ENCODE assay signal across 17 cellular contexts in the genomic region with DNA sequence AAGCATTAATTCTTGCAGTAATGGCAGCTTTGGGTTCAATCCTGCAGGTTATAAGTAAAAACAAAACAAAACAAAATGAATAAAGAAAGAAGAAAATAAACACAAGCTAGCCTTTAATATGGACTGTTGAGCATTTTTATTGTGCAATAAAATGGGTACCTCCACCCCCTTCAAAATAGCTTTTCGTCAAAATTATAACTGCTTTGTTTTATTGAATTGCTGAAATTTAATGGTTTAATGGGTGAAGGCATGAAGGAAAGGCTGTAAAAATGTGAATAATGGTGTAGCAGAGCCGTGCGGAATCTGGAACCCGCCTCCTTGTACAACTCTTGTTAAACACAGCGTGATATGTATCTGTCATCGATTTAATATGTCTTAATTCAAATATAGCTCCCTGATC. TPM values are rescaled to one million over a fixed set of nuclear protein-coding genes. Genes with fewer than 3 reads are reported as not detected.
A peak's percentile ranks its signal among the peaks of the same experiment; 100 is the strongest.
DNase-seq lines count a peak whose midpoint lies in the region; ATAC-seq and TF ChIP-seq lines count a peak whose summit lies in the region.
"Had no signal": no experiment of that assay in that cellular context is flagged by ENCODE, and none has a peak within 500 bp of the region (broad histone marks: within the 10 kb centered on the region; RNA-seq: fewer than 3 reads in every experiment).

No MANE protein-coding gene starts in this region.

- peaks cover 21% of the 10 kb centered on the region for H3K4me1 Mint-ChIP-seq in activated naive CD8-positive, alpha-beta T cell (ENCODE audit: low read depth)
- peaks cover 17% of the 10 kb centered on the region for H3K4me1 Mint-ChIP-seq in activated naive CD8-positive, alpha-beta T cell treated with anti-CD3 and anti-CD28 coated beads, Interleukin-2, amount 50 U/mL, for 24 hours
- H3K4me1 Mint-ChIP-seq in endodermal cell = peaks cover 29% of the 10 kb centered on the region
- peaks cover 4% of the 10 kb centered on the region for H3K4me1 Mint-ChIP-seq in type B pancreatic cell (ENCODE audit: unreplicated experiment)

- H3K4me3 Mint-ChIP-seq in activated naive CD8-positive, alpha-beta T cell = no peak overlapping the region
- H3K4me3 Mint-ChIP-seq in activated naive CD8-positive, alpha-beta T cell treated with anti-CD3 and anti-CD28 coated beads, Interleukin-2, amount 50 U/mL, for 24 hours = no peak overlapping the region
- no peak overlapping the region for H3K4me3 Mint-ChIP-seq in endodermal cell
- H3K4me3 Mint-ChIP-seq in type B pancreatic cell = peak overlapping the region; percentile 15

- H3K36me3 ChIP-seq in HUES48 (ENCODE audit: control insufficient read depth, insufficient read depth, low read length) = peaks cover 6% of the 10 kb centered on the region; the same call in 1 of the 2 replicates
- H3K36me3 ChIP-seq in endodermal cell (ENCODE audit: control insufficient read depth, insufficient read depth, low read length) = peaks cover 6% of the 10 kb centered on the region
- H3K36me3 ChIP-seq: SJCRH30 had no signal

- H3K27me3 Mint-ChIP-seq in activated naive CD8-positive, alpha-beta T cell = peaks cover 61% of the 10 kb centered on the region
- peaks cover 84% of the 10 kb centered on the region for H3K27me3 Mint-ChIP-seq in activated naive CD8-positive, alpha-beta T cell treated with anti-CD3 and anti-CD28 coated beads, Interleukin-2, amount 50 U/mL, for 24 hours
- H3K27me3 Mint-ChIP-seq in endodermal cell (ENCODE audit: insufficient read depth) (peaks cover 76% of the 10 kb centered on the region), type B pancreatic cell (peaks cover 88% of the 10 kb centered on the region)

- DNase-seq in activated naive CD8-positive, alpha-beta T cell treated with anti-CD3 and anti-CD28 coated beads, Interleukin-2, amount 50 U/mL, for 24 hours = no peak
- DNase-seq in endodermal cell (peak; percentile 14), type B pancreatic cell (ENCODE audit: extremely low spot score, unreplicated experiment) (no peak), OCI-M2 (lab: John Stamatoyannopoulos, UW; ENCODE audit: unreplicated experiment) (no peak), NCI-H524 (lab: John Stamatoyannopoulos, UW) (no peak), posterior cingulate gyrus (no peak)
- DNase-seq: NCI-H1048, NCI-H1436 treated with DMSO at 0.1 percent for 48 hours, NCI-H2029 treated with DMSO at 0.1 percent for 48 hours, PC-9, SJCRH30 had no signal

- H3K4me3 ChIP-seq in HUES48 (ENCODE audit: low read depth, low read length) (peak overlapping the region; percentile 41), endodermal cell (ENCODE audit: low read length) (no peak overlapping the region)
- H3K4me3 ChIP-seq: HAP-1, PC-9, SJCRH30 had no signal

- no peak for ATAC-seq in activated naive CD8-positive, alpha-beta T cell treated with anti-CD3 and anti-CD28 coated beads, Interleukin-2, amount 50 U/mL, for 24 hours

- H3K27ac ChIP-seq in HUES48 (ENCODE audit: low read depth, low read length) (peak overlapping the region; percentile 81), endodermal cell (ENCODE audit: low read depth, low read length) (no peak overlapping the region)
- H3K27ac ChIP-seq: C4-2B, HL-60, KMS-11, PC-9, SJCRH30 had no signal

- 68% methylated on average over 3 to 6 of the region's 6 CpGs for WGBS in endodermal cell (ENCODE audit: insufficient coverage in 1 of 2, insufficient read length in 1 of 2), 2 experiments

- H3K4me1 ChIP-seq in HUES48 (ENCODE audit: control insufficient read depth, insufficient read depth, low read length) (peaks cover 66% of the 10 kb centered on the region), endodermal cell (ENCODE audit: control insufficient read depth, insufficient read depth, low read length) (peaks cover 5% of the 10 kb centered on the region)
- H3K4me1 ChIP-seq: SJCRH30 had no signal

- H3K9me3 Mint-ChIP-seq in activated naive CD8-positive, alpha-beta T cell (ENCODE audit: low read depth) = peaks cover 23% of the 10 kb centered on the region
- peaks cover 36% of the 10 kb centered on the region for H3K9me3 Mint-ChIP-seq in activated naive CD8-positive, alpha-beta T cell treated with anti-CD3 and anti-CD28 coated beads, Interleukin-2, amount 50 U/mL, for 24 hours
- H3K9me3 Mint-ChIP-seq in endodermal cell (no peaks in the 10 kb centered on the region), type B pancreatic cell (peaks cover 5% of the 10 kb centered on the region)

- peaks cover 5% of the 10 kb centered on the region for H3K36me3 Mint-ChIP-seq in activated naive CD8-positive, alpha-beta T cell
- peaks cover 12% of the 10 kb centered on the region for H3K36me3 Mint-ChIP-seq in activated naive CD8-positive, alpha-beta T cell treated with anti-CD3 and anti-CD28 coated beads, Interleukin-2, amount 50 U/mL, for 24 hours (ENCODE audit: low read depth)
- H3K36me3 Mint-ChIP-seq in endodermal cell (ENCODE audit: low read depth) (no peaks in the 10 kb centered on the region), type B pancreatic cell (peaks cover 14% of the 10 kb centered on the region)

- TF ChIP-seq CTCF in endodermal cell (conservative IDR thresholded peaks at IDR 0.05) = no peak
- TF ChIP-seq CTCF in type B pancreatic cell (conservative IDR thresholded peaks at IDR 0.05) = no peak

- peaks cover 66% of the 10 kb centered on the region for H3K27me3 ChIP-seq in HUES48 (ENCODE audit: control insufficient read depth, insufficient read depth, low read length)
- H3K27me3 ChIP-seq in endodermal cell (ENCODE audit: control insufficient read depth, insufficient read depth, low read length, poor library complexity, severe bottlenecking) = peaks cover 64% of the 10 kb centered on the region
- H3K27me3 ChIP-seq: SJCRH30 had no signal

- H3K9me3 ChIP-seq in HUES48 (ENCODE audit: control insufficient read depth, insufficient read depth, low read length) (no peaks in the 10 kb centered on the region), endodermal cell (ENCODE audit: control insufficient read depth, low read length) (no peaks in the 10 kb centered on the region)
- H3K9me3 ChIP-seq: HAP-1, SJCRH30 had no signal

- H3K27ac Mint-ChIP-seq in activated naive CD8-positive, alpha-beta T cell = peak overlapping the region; percentile 28
- H3K27ac Mint-ChIP-seq in activated naive CD8-positive, alpha-beta T cell treated with anti-CD3 and anti-CD28 coated beads, Interleukin-2, amount 50 U/mL, for 24 hours = no peak overlapping the region
- H3K27ac Mint-ChIP-seq in endodermal cell (no peak overlapping the region), type B pancreatic cell (peak overlapping the region; percentile 7)

- H3K9ac ChIP-seq in HUES48 (ENCODE audit: low read depth, low read length) (no peak overlapping the region), endodermal cell (ENCODE audit: extremely low read depth, low read length, poor library complexity, severe bottlenecking) (no peak overlapping the region)
- H3K9ac ChIP-seq: KMS-11 had no signal

- intact Hi-C loops in posterior cingulate gyrus (cut with DNase I) = no loop called here

RNA-seq across cellular contexts. Expression of gene ZIC5, which starts 2.2 kb away (rescaled TPM):
- total RNA-seq in endodermal cell = 10 to 100 TPM; 11.0 to 13.7 TPM
- 40.1 TPM for polyA plus RNA-seq in endodermal cell (2013, experiment 1 of 2)
- polyA plus RNA-seq in endodermal cell (2013, experiment 2 of 2) = 36.9 TPM
- total RNA-seq in type B pancreatic cell (ENCODE audit: low replicate concordance) = 0.05 and 15.1 TPM in 2 replicates

RNA-seq across cellular contexts. Expression of gene ZIC2, which starts 7.8 kb away (rescaled TPM):
- total RNA-seq in endodermal cell = 100 to 1,000 TPM; 182 to 301 TPM
- polyA plus RNA-seq in endodermal cell (2013, experiment 1 of 2) = 198 TPM
- polyA plus RNA-seq in endodermal cell (2013, experiment 2 of 2) = 160 TPM
- 0.59 and 129 TPM in 2 replicates for total RNA-seq in type B pancreatic cell (ENCODE audit: low replicate concordance)

Comparison
In these comparisons a context has a peak if more than half of its experiments do, and no peak if none do; other contexts are left out.
1. H3K27ac Mint-ChIP-seq: peak in activated naive CD8-positive, alpha-beta T cell (single experiment) and type B pancreatic cell (single experiment); none in activated naive CD8-positive, alpha-beta T cell treated with anti-CD3 and anti-CD28 coated beads, Interleukin-2, amount 50 U/mL, for 24 hours (single experiment) and endodermal cell (single experiment).